21 cellular contexts compared by ENCODE assay signal in the genomic region with DNA sequence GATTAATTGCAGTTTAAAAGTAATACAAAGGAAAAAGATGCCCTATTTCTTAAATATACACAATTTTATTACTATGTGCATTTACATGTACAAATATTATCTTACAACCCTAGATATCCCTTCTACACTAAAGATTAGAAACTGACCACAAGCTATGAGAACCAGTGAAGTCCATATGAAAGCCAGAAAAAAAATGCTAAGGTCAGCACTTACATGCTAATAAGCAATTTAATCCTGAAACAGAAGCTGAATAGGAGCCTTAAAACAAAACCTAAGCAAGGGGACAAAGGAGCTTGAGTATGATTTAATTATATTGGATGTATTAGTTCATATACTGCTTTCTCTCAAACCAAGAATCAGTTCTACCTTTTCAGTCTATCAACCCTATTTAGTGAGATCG. TPM values are rescaled to one million over a fixed set of nuclear protein-coding genes. Genes with fewer than 3 reads are reported as not detected.
DNase-seq lines count a peak whose midpoint lies in the region; ATAC-seq, FAIRE-seq and TF ChIP-seq lines count a peak whose summit lies in the region.
"Had no signal": no experiment of that assay in that cellular context is flagged by ENCODE, and none has a peak within 500 bp of the region (broad histone marks: within the 10 kb centered on the region; RNA-seq: fewer than 3 reads in every experiment).

No MANE protein-coding gene starts in this region.

- H3K27me3 ChIP-seq in HepG2 (ENCODE audit: control insufficient read depth in 1 of 2, insufficient read depth in 2 of 2, low read length in 2 of 2) (no peaks in the 10 kb centered on the region), right lobe of liver (no peaks in the 10 kb centered on the region), K562 (ENCODE audit: control insufficient read depth in 2 of 2, insufficient read depth in 2 of 2, low read length in 2 of 2) (no peaks in the 10 kb centered on the region), osteoblast (ENCODE audit: insufficient read depth, low read length) (no peaks in the 10 kb centered on the region), ovary (no peaks in the 10 kb centered on the region)
- H3K27me3 ChIP-seq: BLaER1 treated with 17β-estradiol and CSF1 and Interleukin-3, amounts not matched to agents 10 nM and 100 nM had no signal

- no peaks in the 10 kb centered on the region for H3K79me2 ChIP-seq in HepG2 (ENCODE audit: insufficient read depth, low read length)
- no peaks in the 10 kb centered on the region for H3K79me2 ChIP-seq in K562 (ENCODE audit: control insufficient read depth, insufficient read depth, low read length)
- H3K79me2 ChIP-seq in osteoblast (ENCODE audit: insufficient read depth, low read length) = no peaks in the 10 kb centered on the region

- H3K36me3 ChIP-seq in HepG2 (replicated peaks in 1 of 2; ENCODE audit: control insufficient read depth in 1 of 2, insufficient read depth in 2 of 2, low read length in 2 of 2) (no peaks in the 10 kb centered on the region), right lobe of liver (no peaks in the 10 kb centered on the region), K562 (ENCODE audit: control insufficient read depth, insufficient read depth, low read length) (peaks cover 4% of the 10 kb centered on the region; the same call in 1 of the 3 replicates), osteoblast (ENCODE audit: insufficient read depth, low read length) (no peaks in the 10 kb centered on the region), ovary (no peaks in the 10 kb centered on the region)
- H3K36me3 ChIP-seq: BLaER1 treated with 17β-estradiol and CSF1 and Interleukin-3, amounts not matched to agents 10 nM and 100 nM had no signal

- H3K4me1 ChIP-seq in HepG2 (ENCODE audit: insufficient read depth, low read length) = peaks cover 7% of the 10 kb centered on the region
- H3K4me1 ChIP-seq in right lobe of liver = peaks cover 0 to 5% (median 0%) of the 10 kb centered on the region in 4 donors
- no peaks in the 10 kb centered on the region for H3K4me1 ChIP-seq in K562 (replicated peaks in 1 of 2; ENCODE audit: control insufficient read depth in 2 of 2, insufficient read depth in 2 of 2, low read length in 2 of 2)
- H3K4me1 ChIP-seq in osteoblast (ENCODE audit: insufficient read depth, low read length) = no peaks in the 10 kb centered on the region
- no peaks in the 10 kb centered on the region for H3K4me1 ChIP-seq in ovary (ENCODE audit: insufficient read depth)
- H3K4me1 ChIP-seq: BLaER1 treated with 17β-estradiol and CSF1 and Interleukin-3, amounts not matched to agents 10 nM and 100 nM had no signal

- FAIRE-seq in HepG2 (lab: Jason Lieb, UNC) (no peak), K562 (lab: Jason Lieb, UNC) (no peak)
- FAIRE-seq: D721Med, G401.6, GM12891, GM19239 had no signal

- no peak for TF ChIP-seq EP300 in HepG2 (IDR thresholded peaks at IDR 0.05; ENCODE audit: low read depth in 2 of 2, low read length in 2 of 2)
- no peak for TF ChIP-seq EP300 in HepG2 (CRISPR knock-in tag; IDR thresholded peaks at IDR 0.05; ENCODE audit: borderline replicate concordance)
- no peak for TF ChIP-seq EP300 in K562 (IDR thresholded peaks at IDR 0.05; ENCODE audit: low read length)
- TF ChIP-seq EP300 in ovary (IDR thresholded peaks at IDR 0.05) = no peak

- no peak for DNase-seq in HepG2 (ENCODE audit: low spot score)
- no peak for DNase-seq in right lobe of liver
- no peak for DNase-seq in K562 (ENCODE audit: extremely low read depth in 1 of 4, low spot score in 3 of 4)
- peak; percentile 19 for DNase-seq in osteoblast (ENCODE audit: insufficient read length, low spot score, missing footprints)
- no peak for DNase-seq in ovary
- DNase-seq in stimulated activated CD4-positive, alpha-beta T cell treated with anti-CD3 and anti-CD28 coated beads, Interleukin-12 subunit alpha, Interleukin-12 subunit beta, amount 100 ng/mL, for 4 hours = no peak
- DNase-seq: AML-193; Caco-2; Calu3; CD4-positive, alpha-beta T cell; CD8-positive, alpha-beta T cell; DMS79 treated with DMSO at 0.1 percent for 48 hours; GF-D8 had no signal

- no TSS peak for BruUV-seq in HepG2 (replicated peaks; lab: Mats Ljungman, UMichigan)
- no TSS peak for BruUV-seq in K562 (replicated peaks; lab: Mats Ljungman, UMichigan)

- TF ChIP-seq RAD21 in HepG2 (CRISPR knock-in tag; IDR thresholded peaks at IDR 0.05) (no peak), K562 (CRISPR knock-in tag; conservative IDR thresholded peaks at IDR 0.05 in 1 of 2, IDR thresholded peaks at IDR 0.05 in 1 of 2) (no peak)

- H3K4me2 ChIP-seq in HepG2 (ENCODE audit: low read depth, low read length) (no peak overlapping the region), K562 (ENCODE audit: insufficient read depth, low read length) (no peak overlapping the region), osteoblast (ENCODE audit: insufficient read depth, low read length) (no peak overlapping the region)
- H3K4me2 ChIP-seq: BLaER1 treated with 17β-estradiol and CSF1 and Interleukin-3, amounts not matched to agents 10 nM and 100 nM had no signal

- in situ Hi-C loops in HepG2 (cut with HindIII; ENCODE audit: extremely low pct_ligation_motif_present, low pct_unique_long_range_greater_than_20kb) = no loop called here
- in situ Hi-C loops in K562 (cut with MboI) = loop anchor here (5.0 to 25.0 kb wide), 2 partner anchors 321 to 601 kb away; no protein-coding TSS in a partner anchor

- H2AFZ ChIP-seq in HepG2 (ENCODE audit: low read length) (no peak overlapping the region), K562 (ENCODE audit: low read depth, low read length) (no peak overlapping the region), osteoblast (ENCODE audit: low read length) (no peak overlapping the region)

- CTCF ChIA-PET in HepG2 (lab: Yijun Ruan, JAX; ENCODE audit: low intra/inter-chr PET ratio, low total read pairs) = no interaction called here
- CTCF ChIA-PET in K562 (lab: Yijun Ruan, JAX; ENCODE audit: low intra/inter-chr PET ratio) = no interaction called here

- POLR2A ChIA-PET in HepG2 (lab: Yijun Ruan, JAX) (no interaction called here), K562 (lab: Yijun Ruan, JAX) (no interaction called here)

- no peak for ATAC-seq in HepG2
- no peak for ATAC-seq in right lobe of liver
- ATAC-seq in K562 = no peak
- no peak for ATAC-seq in GM19351 (IDR thresholded peaks at IDR 0.05; ENCODE audit: unreplicated experiment)
- ATAC-seq: CD8-positive, alpha-beta T cell had no signal

- H3K27ac ChIP-seq in HepG2 (ENCODE audit: extremely low read length, insufficient read depth, low read length) (no peak overlapping the region), right lobe of liver (no peak overlapping the region), K562 (ENCODE audit: extremely low read depth, low read depth, low read length) (no peak overlapping the region), osteoblast (ENCODE audit: low read depth, low read length) (no peak overlapping the region), ovary (no peak overlapping the region)
- H3K27ac ChIP-seq: 22Rv1; BLaER1 treated with 17β-estradiol and CSF1 and Interleukin-3, amounts not matched to agents 10 nM and 100 nM; C4-2B had no signal

- H3K9me3 ChIP-seq in HepG2 (ENCODE audit: low read length) = no peaks in the 10 kb centered on the region
- no peaks in the 10 kb centered on the region for H3K9me3 ChIP-seq in right lobe of liver
- no peaks in the 10 kb centered on the region for H3K9me3 ChIP-seq in K562 (replicated peaks; ENCODE audit: control insufficient read depth, insufficient read depth, low read depth, low read length)
- H3K9me3 ChIP-seq in osteoblast (ENCODE audit: low read depth, low read length) = no peaks in the 10 kb centered on the region
- no peaks in the 10 kb centered on the region for H3K9me3 ChIP-seq in ovary
- H3K9me3 ChIP-seq: BLaER1 treated with 17β-estradiol and CSF1 and Interleukin-3, amounts not matched to agents 10 nM and 100 nM; Caco-2 had no signal

- no peak for TF ChIP-seq CTCF in HepG2 (CRISPR knock-in tag; IDR thresholded peaks at IDR 0.05)
- TF ChIP-seq CTCF in right lobe of liver (IDR thresholded peaks at IDR 0.05) = no peak
- TF ChIP-seq CTCF in K562 (IDR thresholded peaks at IDR 0.05 in 2 of 3, conservative IDR thresholded peaks at IDR 0.05 in 1 of 3; ENCODE audit: insufficient read depth in 2 of 3, low read depth in 1 of 3, low read length in 3 of 3) = no peak
- no peak for TF ChIP-seq CTCF in osteoblast (IDR thresholded peaks at IDR 0.05; ENCODE audit: extremely low read depth, low read depth, low read length)
- no peak for TF ChIP-seq CTCF in ovary (IDR thresholded peaks at IDR 0.05)

- no peak overlapping the region for H3K4me3 ChIP-seq in HepG2 (replicated peaks in 1 of 3; ENCODE audit: insufficient read depth in 1 of 3, low read depth in 2 of 3, low read length in 3 of 3)
- no peak overlapping the region for H3K4me3 ChIP-seq in right lobe of liver
- H3K4me3 ChIP-seq in K562 = no peak overlapping the region
- no peak overlapping the region for H3K4me3 ChIP-seq in osteoblast (ENCODE audit: insufficient read depth, low read length)
- H3K4me3 ChIP-seq in ovary = no peak overlapping the region
- H3K4me3 ChIP-seq: BLaER1 treated with 17β-estradiol and CSF1 and Interleukin-3, amounts not matched to agents 10 nM and 100 nM had no signal

- H4K20me1 ChIP-seq in HepG2 (ENCODE audit: insufficient read depth, low read length) (no peaks in the 10 kb centered on the region), K562 (replicated peaks; ENCODE audit: control insufficient read depth, insufficient read depth, low read length) (no peaks in the 10 kb centered on the region), osteoblast (ENCODE audit: insufficient read depth, low read length) (no peaks in the 10 kb centered on the region)
- H4K20me1 ChIP-seq: BLaER1 treated with 17β-estradiol and CSF1 and Interleukin-3, amounts not matched to agents 10 nM and 100 nM had no signal

- WGBS in HepG2 (ENCODE audit: low lambda C conversion rate) = 95% methylated on average over 1 of the region's 1 CpG
- WGBS in right lobe of liver (ENCODE audit: insufficient coverage, low coverage, low lambda C conversion rate, missing lambda C conversion rate) = 95% methylated on average over 1 of the region's 1 CpG
- 89% methylated on average over 1 of the region's 1 CpG for WGBS in K562 (ENCODE audit: insufficient coverage, low coverage, missing lambda C conversion rate)
- WGBS in ovary, 3 donors = 87 to 94% (median 90%) methylated on average over 1 of the region's 1 CpG

- TF ChIP-seq POLR2A in HepG2 (IDR thresholded peaks at IDR 0.05; ENCODE audit: insufficient read depth in 1 of 2, low read depth in 2 of 2, low read length in 2 of 2) (no peak), right lobe of liver (IDR thresholded peaks at IDR 0.05) (no peak), K562 (conservative IDR thresholded peaks at IDR 0.05) (no peak), ovary (IDR thresholded peaks at IDR 0.05) (no peak)

- H3K9ac ChIP-seq in HepG2 (ENCODE audit: insufficient read depth, low read depth, low read length) (no peak overlapping the region), K562 (ENCODE audit: insufficient read depth in 1 of 2, low read depth in 2 of 2, low read length in 2 of 2) (no peak overlapping the region)
- H3K9ac ChIP-seq: BLaER1 treated with 17β-estradiol and CSF1 and Interleukin-3, amounts not matched to agents 10 nM and 100 nM had no signal

- intact Hi-C loops in HepG2 (cut with micrococcal nuclease; ENCODE audit: unreplicated experiment) (no loop called here), right lobe of liver (cut with DNase I) (no loop called here), K562 (cut with micrococcal nuclease) (loop anchor here (10.0 kb wide), 1 partner anchor 238 kb away; no protein-coding TSS in a partner anchor), ovary (cut with DNase I) (no loop called here)

- H3K9me1 ChIP-seq in K562 (ENCODE audit: control insufficient read depth, insufficient read depth, low read length) = no peaks in the 10 kb centered on the region

RNA-seq across cellular contexts. Expression of gene CEP162, which starts 14.2 kb away (rescaled TPM):
- total RNA-seq in HepG2 (2016; rRNA removed; fragmentation: Illumina TruSeq; extraction: Trizol) (7.9 and 10.0 TPM in 2 replicates), right lobe of liver (1 to 10 TPM; 1.7 to 3.8 (median 2.5) TPM), K562 (2014; rRNA removed) (3.6 and 6.7 TPM in 2 replicates), K562 (2014; rRNA removed; fragmentation: Illumina TruSeq; extraction: Trizol) (8.6 and 9.0 TPM in 2 replicates), K562 (2015; rRNA removed; fragmentation: Illumina TruSeq; extraction: Trizol) (8.0 and 8.4 TPM in 2 replicates), K562 (2021) (5.0 and 6.4 TPM in 2 replicates), osteoblast (17.0 and 17.4 TPM in 2 replicates), ovary (10 to 100 TPM in 3 of 7 donors, 1 to 10 TPM in 4; 8.3 to 16.8 (median 9.7) TPM)
- 7.5 and 7.8 TPM in 2 replicates for total RNA-seq in HepG2 (2016; cell fraction: cytosol; rRNA removed; fragmentation: Illumina TruSeq; extraction: Trizol; ENCODE audit: low read depth)
- total RNA-seq in HepG2 (2016; cell fraction: insoluble cytoplasmic fraction; rRNA removed; fragmentation: Illumina TruSeq; extraction: Trizol) = 6.8 and 9.9 TPM in 2 replicates
- 4.7 and 6.3 TPM in 2 replicates for total RNA-seq in HepG2 (2016; cell fraction: membrane; rRNA removed; fragmentation: Illumina TruSeq; extraction: Trizol)
- 18.6 and 20.8 TPM in 2 replicates for total RNA-seq in HepG2 (2016; cell fraction: nucleus; rRNA removed; fragmentation: Illumina TruSeq; extraction: Trizol)
- polyA plus RNA-seq in HepG2 (2011; rRNA removed) (0.50 and 0.76 TPM in 2 replicates), K562 (2011; rRNA removed) (4.0 and 6.7 TPM in 2 replicates), K562 (2014; fragmentation: Illumina TruSeq; extraction: Trizol) (5.5 and 7.0 TPM in 2 replicates), K562 (2014; fragmentation: Nextera tagmentation; extraction: Ambion mirVana) (1 to 10 TPM; 3.9 to 4.3 TPM), K562 (2014; rRNA removed) (3.7 and 6.4 TPM in 2 replicates), ovary (1 to 10 TPM; 5.3 to 6.4 TPM)
- polyA plus RNA-seq in HepG2 (2011; cell fraction: cytosol; rRNA removed) = 0.12 and 0.32 TPM in 2 replicates
- polyA plus RNA-seq in HepG2 (2011; cell fraction: nucleus; rRNA removed) = 1.1 and 1.6 TPM in 2 replicates
- polyA plus RNA-seq in HepG2 (2012) = 1.1 and 1.4 TPM in 2 replicates
- 0.15 and 0.70 TPM in 2 replicates for polyA plus RNA-seq in HepG2 (2016; cell fraction: cytosol; fragmentation: Illumina TruSeq; extraction: Trizol; ENCODE audit: low read depth)
- 6.7 and 7.9 TPM in 2 replicates for polyA plus RNA-seq in HepG2 (2016; cell fraction: insoluble cytoplasmic fraction; fragmentation: Illumina TruSeq; extraction: Trizol; ENCODE audit: low read depth)
- polyA plus RNA-seq in HepG2 (2016; cell fraction: membrane; fragmentation: Illumina TruSeq; extraction: Trizol; ENCODE audit: low read depth) = 1.1 and 1.2 TPM in 2 replicates
- polyA plus RNA-seq in HepG2 (2016; cell fraction: nucleus; fragmentation: Illumina TruSeq; extraction: Trizol; ENCODE audit: insufficient read depth, low read depth) = 13.9 and 14.9 TPM in 2 replicates
- 0.04 and 0.70 TPM in 2 replicates for polyA minus RNA-seq in HepG2 (2011; rRNA and poly(A)+ RNA removed; ENCODE audit: low replicate concordance)
- polyA minus RNA-seq in HepG2 (2011; cell fraction: cytosol; rRNA and poly(A)+ RNA removed) = 0.59 and 1.1 TPM in 2 replicates
- 8.1 and 10.4 TPM in 2 replicates for polyA minus RNA-seq in HepG2 (2011; cell fraction: nucleus; rRNA and poly(A)+ RNA removed)
- total RNA-seq in K562 (2011; cell fraction: chromatin; rRNA removed; ENCODE audit: low replicate concordance) = 3.3 and 28.6 TPM in 2 replicates
- total RNA-seq in K562 (2011; cell fraction: nucleolus; rRNA removed) = 1.0 and 1.8 TPM in 2 replicates
- total RNA-seq in K562 (2011; cell fraction: nucleoplasm; rRNA removed) = 3.1 and 4.3 TPM in 2 replicates
- 0.28 and 0.94 TPM in 2 replicates for polyA plus RNA-seq in K562 (2011; cell fraction: cytosol; rRNA removed)
- polyA plus RNA-seq in K562 (2011; cell fraction: nucleus; rRNA removed) = 2.7 and 3.3 TPM in 2 replicates
- polyA plus RNA-seq in K562 (2012) = 3.7 and 4.1 TPM in 2 replicates
- polyA minus RNA-seq in K562 (2011; rRNA and poly(A)+ RNA removed) = 13.8 and 15.1 TPM in 2 replicates
- polyA minus RNA-seq in K562 (2011; cell fraction: cytosol; rRNA and poly(A)+ RNA removed) = 1.5 and 4.7 TPM in 2 replicates
- 8.3 and 11.3 TPM in 2 replicates for polyA minus RNA-seq in K562 (2011; cell fraction: nucleus; rRNA and poly(A)+ RNA removed)

Comparison
In these comparisons a context has a peak if more than half of its experiments do, and no peak if none do; other contexts are left out.
1. Of the 241 proteins assayed by ChIP-seq in both HepG2 and K562: peak only in HepG2: none; only in K562: MAFG; in both: MAFF and MAFK; in neither: 238.